In genomic region chr2:53970095-53970897, GRCh38 we compare ENCODE assay signal across 8 cellular contexts. TPM values are rescaled to one million over a fixed set of nuclear protein-coding genes. Genes with fewer than 3 reads are reported as not detected.
DNase-seq lines count a peak whose midpoint lies in the region; ATAC-seq and TF ChIP-seq lines count a peak whose summit lies in the region.

No MANE protein-coding gene starts in this region.

- no peak for TF ChIP-seq CTCF in retinal pigment epithelial cell (conservative IDR thresholded peaks at IDR 0.05; ENCODE audit: low read depth, low read length)

- ATAC-seq in GM19397 (IDR thresholded peaks at IDR 0.05; ENCODE audit: unreplicated experiment) = peak; percentile 31
- peak; percentile 30 for ATAC-seq in HG03439 (IDR thresholded peaks at IDR 0.05; ENCODE audit: unreplicated experiment)

- H3K4me1 ChIP-seq in SJCRH30 = no peaks in the 10 kb centered on the region
- no peaks in the 10 kb centered on the region for H3K4me1 ChIP-seq in iPS DF 6.9 (ENCODE audit: control insufficient read depth, insufficient read depth, low read length)

- WGBS in iPS DF 6.9 (ENCODE audit: insufficient coverage, insufficient read length) = no CpG with 5 or more reads among the region's 61 CpGs

- H3K27ac ChIP-seq in SJCRH30 (peak overlapping the region; percentile 91), iPS DF 6.9 (ENCODE audit: low read length) (no peak overlapping the region)

- in situ Hi-C loops in Caki2 (cut with HindIII; ENCODE audit: low pct_unique_long_range_greater_than_20kb, low sequenced_read_pairs) = no loop called here

- H3K27me3 ChIP-seq in SJCRH30 = no peaks in the 10 kb centered on the region
- no peaks in the 10 kb centered on the region for H3K27me3 ChIP-seq in iPS DF 6.9 (ENCODE audit: control insufficient read depth, insufficient read depth, low read length)

- H3K36me3 ChIP-seq in SJCRH30 = no peaks in the 10 kb centered on the region; the same call in 1 of the 2 replicates
- H3K36me3 ChIP-seq in iPS DF 6.9 (ENCODE audit: control insufficient read depth, insufficient read depth, low read length) = no peaks in the 10 kb centered on the region

- H3K4me3 ChIP-seq in SJCRH30 (peak overlapping the region; percentile 97), iPS DF 6.9 (ENCODE audit: low read length) (peak overlapping the region; percentile 89), retinal pigment epithelial cell (ENCODE audit: low read length) (peak overlapping the region; percentile 94)

- DNase-seq in Caki2 (ENCODE audit: low read depth) = peak; percentile 58
- peak; percentile 54 to 73 for DNase-seq in SJCRH30
- DNase-seq in astrocyte of the hippocampus (ENCODE audit: low read depth, low spot score) = peak; percentile 66
- DNase-seq in iPS DF 6.9 (ENCODE audit: low read depth, low spot score) = no peak
- peak; percentile 8 for DNase-seq in retinal pigment epithelial cell (ENCODE audit: low read depth)
- no peak for DNase-seq in NCI-H2196 treated with DMSO at 0.1 percent for 48 hours (lab: John Stamatoyannopoulos, UW; ENCODE audit: unreplicated experiment)

- no peaks in the 10 kb centered on the region for H3K9me3 ChIP-seq in SJCRH30 (replicated peaks)
- H3K9me3 ChIP-seq in iPS DF 6.9 (ENCODE audit: control insufficient read depth, insufficient read depth, low read length) = no peaks in the 10 kb centered on the region

RNA-seq across cellular contexts. Expression of gene PSME4, which starts 0.5 kb away (rescaled TPM):
- total RNA-seq in Caki2 (2014; rRNA removed; shearing (Covaris generic); ENCODE audit: low replicate concordance) = 10.5 and 13.0 TPM in 2 replicates
- total RNA-seq in SJCRH30 (2014; rRNA removed; shearing (Covaris generic)) = 71.7 and 82.8 TPM in 2 replicates

Comparison
In these comparisons a context has a peak if more than half of its experiments do, and no peak if none do; other contexts are left out.
1. DNase-seq: peak in Caki2 (single experiment), SJCRH30 (2 of 2), astrocyte of the hippocampus (single experiment) and retinal pigment epithelial cell (single experiment); none in iPS DF 6.9 (single experiment) and NCI-H2196 treated with DMSO at 0.1 percent for 48 hours (single experiment).
2. Peak in every context shown above with its lines, with median percentiles within 50 percentile points of each other: H3K4me3 ChIP-seq.